ENCODE assay signal across 10 cellular contexts in the genomic region with DNA sequence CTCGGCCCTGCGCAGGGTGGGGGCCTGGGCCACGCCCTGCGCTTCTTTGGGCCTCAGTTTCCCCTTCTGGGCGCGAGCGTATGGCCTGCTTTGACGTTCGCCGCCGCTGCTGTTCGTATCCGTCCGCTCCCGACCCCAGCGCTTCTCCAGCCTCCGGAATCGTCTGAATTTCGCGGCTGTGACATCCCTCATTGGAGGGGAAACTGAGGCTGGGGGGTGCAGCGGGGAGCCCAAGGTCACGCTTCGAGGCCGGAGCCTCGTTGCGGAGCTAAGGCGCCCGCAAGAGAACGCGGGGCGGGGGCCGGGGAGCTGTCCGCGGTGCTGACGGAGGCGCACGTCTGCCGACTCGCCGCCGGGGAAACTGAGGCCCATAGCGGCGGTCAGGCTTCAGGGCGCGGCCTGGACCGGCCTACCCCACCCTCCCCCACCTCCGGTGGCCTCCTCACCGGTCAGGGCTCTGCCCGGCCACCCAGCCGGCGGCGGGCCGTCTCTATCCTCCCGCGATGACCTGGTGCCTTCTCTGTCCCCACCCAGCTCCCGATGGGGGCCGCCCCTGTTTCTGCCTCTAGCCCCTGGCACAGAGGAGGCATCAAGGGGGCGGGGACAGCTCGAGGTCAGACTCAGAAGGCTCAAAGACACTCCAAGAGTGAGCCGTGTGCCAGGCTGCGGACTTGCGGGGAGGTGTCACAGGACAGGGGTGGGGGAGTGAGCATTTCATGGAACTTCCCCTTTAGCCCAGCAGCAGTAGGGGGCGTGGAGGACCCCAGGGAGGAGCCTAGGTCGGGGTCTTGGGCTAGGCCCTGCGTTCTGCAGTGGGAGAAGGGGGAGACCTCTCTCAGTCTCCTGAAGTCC. TPM values are rescaled to one million over a fixed set of nuclear protein-coding genes. Genes with fewer than 3 reads are reported as not detected.
DNase-seq lines count a peak whose midpoint lies in the region; ATAC-seq, FAIRE-seq and TF ChIP-seq lines count a peak whose summit lies in the region.
"Had no signal": no experiment of that assay in that cellular context is flagged by ENCODE, and none has a peak within 500 bp of the region (broad histone marks: within the 10 kb centered on the region; RNA-seq: fewer than 3 reads in every experiment).

No MANE protein-coding gene starts in this region.

- peak; percentile 44 for DNase-seq in stimulated activated CD4-positive, alpha-beta T cell treated with anti-CD3 and anti-CD28 coated beads, Interleukin-4, amount 100 ng/mL, for 1 hour
- DNase-seq in stimulated activated CD4-positive, alpha-beta T cell treated with anti-CD3 and anti-CD28 coated beads, Interleukin-4, amount 100 ng/mL, for 24 hours = no peak
- no peak for DNase-seq in T-helper 17 cell
- peak; percentile 30 for DNase-seq in urothelium cell line (ENCODE audit: low spot score)
- DNase-seq in DMS153 treated with DMSO at 0.1 percent for 48 hours (lab: John Stamatoyannopoulos, UW; ENCODE audit: unreplicated experiment) = no peak
- DNase-seq: effector CD8-positive, alpha-beta T cell had no signal

- H3K36me3 Mint-ChIP-seq in T-helper 17 cell (ENCODE audit: low read depth) = peaks cover 13% of the 10 kb centered on the region

- peaks cover 32% of the 10 kb centered on the region for H3K27me3 Mint-ChIP-seq in T-helper 17 cell

- no peak for TF ChIP-seq POLR2A in GM18505 (IDR thresholded peaks at IDR 0.05; ENCODE audit: borderline replicate concordance, extremely low read depth, insufficient read depth, insufficient read length)

- H3K4me1 Mint-ChIP-seq in T-helper 17 cell = peaks cover 13% of the 10 kb centered on the region

- no peak for ATAC-seq in T-helper 17 cell
- ATAC-seq in GM18505 (IDR thresholded peaks at IDR 0.05; ENCODE audit: unreplicated experiment) = no peak
- ATAC-seq in GM21723 (IDR thresholded peaks at IDR 0.05; ENCODE audit: unreplicated experiment) = no peak

- peak overlapping the region; percentile 52; the same call in 1 of the 2 replicates for H3K4me3 ChIP-seq in iPS-18c (ENCODE audit: insufficient read depth, low read depth, low read length)
- H3K4me3 ChIP-seq: MG63 had no signal

- FAIRE-seq in urothelium cell line (lab: Jason Lieb, UNC) = no peak

- H3K4me3 Mint-ChIP-seq in T-helper 17 cell = peak overlapping the region; percentile 79

- H3K9me3 ChIP-seq in T-helper 17 cell (ENCODE audit: control insufficient read depth, low read length, poor library complexity, severe bottlenecking) = no peaks in the 10 kb centered on the region
- peaks cover 2% of the 10 kb centered on the region for H3K9me3 ChIP-seq in iPS-18c (ENCODE audit: control insufficient read depth, insufficient read depth, low read length)
- H3K9me3 ChIP-seq: MG63 had no signal

- no peak overlapping the region for H3K27ac Mint-ChIP-seq in T-helper 17 cell

RNA-seq across cellular contexts. Expression of a gene that starts 3.0 kb away (rescaled TPM):
- under 1 TPM; 0.07 to 0.44 TPM for total RNA-seq in T-helper 17 cell

RNA-seq across cellular contexts. Expression of a gene that starts 8.7 kb away (rescaled TPM):
- total RNA-seq in T-helper 17 cell = 1,000 to 10,000 TPM; 1,653 to 1,678 TPM

RNA-seq across cellular contexts. Expression of a gene that starts 32.1 kb away (rescaled TPM):
- 10 to 100 TPM; 24.3 to 29.0 TPM for total RNA-seq in T-helper 17 cell

RNA-seq across cellular contexts. Expression of a gene that starts 39.6 kb away (rescaled TPM):
- total RNA-seq in T-helper 17 cell = 100 to 1,000 TPM; 148 to 163 TPM

RNA-seq across cellular contexts. Expression of a gene that starts 43.2 kb away (rescaled TPM):
- 1 to 10 TPM; 3.3 to 4.5 TPM for total RNA-seq in T-helper 17 cell

Comparison
In these comparisons a context has a peak if more than half of its experiments do, and no peak if none do; other contexts are left out.
1. DNase-seq: peak in stimulated activated CD4-positive, alpha-beta T cell treated with anti-CD3 and anti-CD28 coated beads, Interleukin-4, amount 100 ng/mL, for 1 hour (single experiment) and urothelium cell line (single experiment); none in stimulated activated CD4-positive, alpha-beta T cell treated with anti-CD3 and anti-CD28 coated beads, Interleukin-4, amount 100 ng/mL, for 24 hours (single experiment), T-helper 17 cell (0 of 3) and DMS153 treated with DMSO at 0.1 percent for 48 hours (single experiment).